22 cellular contexts compared by ENCODE assay signal in genomic region chr22:43291381-43291780, GRCh38. TPM values are rescaled to one million over a fixed set of nuclear protein-coding genes. Genes with fewer than 3 reads are reported as not detected.
A peak's percentile ranks its signal among the peaks of the same experiment; 100 is the strongest.
DNase-seq lines count a peak whose midpoint lies in the region; ATAC-seq and TF ChIP-seq lines count a peak whose summit lies in the region.
"Had no signal": no experiment of that assay in that cellular context is flagged by ENCODE, and none has a peak within 500 bp of the region (broad histone marks: within the 10 kb centered on the region; RNA-seq: fewer than 3 reads in every experiment).

No MANE protein-coding gene starts in this region.

- no peak overlapping the region for H3K4me3 ChIP-seq in HEK293 (ENCODE audit: low read depth, low read length)
- no peak overlapping the region for H3K4me3 ChIP-seq in gastroesophageal sphincter
- H3K4me3 ChIP-seq in neuronal stem cell (ENCODE audit: low read length in 2 of 2) = peak overlapping the region in 1 of 2 donors; percentile 46
- H3K4me3 ChIP-seq in mucosa of descending colon = no peak overlapping the region
- H3K4me3 ChIP-seq: A549; BLaER1 treated with 17β-estradiol and CSF1 and Interleukin-3, amounts not matched to agents 10 nM and 100 nM; GM12878; GM23248 had no signal

- no peak overlapping the region for H4K91ac ChIP-seq in neuronal stem cell (ENCODE audit: low read depth, low read length, poor library complexity)

- H3K18ac ChIP-seq in neuronal stem cell (ENCODE audit: low read length) = peak overlapping the region; percentile 55

- TF ChIP-seq CTCF in HEK293 (tag by site-specific recombination; IDR thresholded peaks at IDR 0.05) = no peak
- TF ChIP-seq CTCF in VCaP (conservative IDR thresholded peaks at IDR 0.05) = no peak
- no peak for TF ChIP-seq CTCF in gastroesophageal sphincter (IDR thresholded peaks at IDR 0.05)
- no peak for TF ChIP-seq CTCF in mucosa of descending colon (IDR thresholded peaks at IDR 0.05)

- H3K79me1 ChIP-seq in neuronal stem cell (ENCODE audit: low read depth, low read length) = peaks cover 17% of the 10 kb centered on the region

- no peak overlapping the region for H2AK5ac ChIP-seq in neuronal stem cell (ENCODE audit: low read depth, low read length)

- H3K4me1 ChIP-seq in HEK293 (ENCODE audit: control insufficient read depth, insufficient read depth, low read length) (peaks cover 7% of the 10 kb centered on the region), gastroesophageal sphincter (peaks cover 9 to 96% (median 71%) of the 10 kb centered on the region in 3 donors), neuronal stem cell (ENCODE audit: control insufficient read depth in 2 of 2, insufficient read depth in 1 of 2, low read depth in 1 of 2, low read length in 2 of 2) (peaks cover 7 to 43% of the 10 kb centered on the region in 2 donors), mucosa of descending colon (ENCODE audit: low read depth) (peaks cover 7% of the 10 kb centered on the region)

- no peak overlapping the region for H3K4me2 ChIP-seq in neuronal stem cell (ENCODE audit: insufficient read depth, low read length, poor library complexity, severe bottlenecking)
- H3K4me2 ChIP-seq: A549 had no signal

- no peak overlapping the region for H2BK120ac ChIP-seq in neuronal stem cell (ENCODE audit: low read depth, low read length)

- no peak overlapping the region for H3K4ac ChIP-seq in neuronal stem cell (ENCODE audit: low read length)

- DNase-seq in neuronal stem cell (ENCODE audit: low spot score) (no peak), NCI-H2029 treated with DMSO at 0.1 percent for 48 hours (lab: John Stamatoyannopoulos, UW) (no peak), posterior cingulate gyrus (no peak), mucosa of descending colon (no peak)
- DNase-seq: 8988T; ACHN; AML-193; CD4-positive, alpha-beta T cell; CD8-positive, alpha-beta memory T cell; DMS 273 treated with DMSO at 0.1 percent for 48 hours; EL; GDM1; GM23248; H7; HCEC 1CT had no signal

- POLR2A ChIA-PET in HEK293 (lab: Yijun Ruan, JAX) = no interaction called here

- H2BK15ac ChIP-seq in neuronal stem cell (ENCODE audit: low read length) = no peak overlapping the region

- H2BK5ac ChIP-seq in neuronal stem cell (ENCODE audit: low read length) = no peak overlapping the region

- CTCF ChIA-PET in HEK293 (lab: Yijun Ruan, JAX) = no interaction called here

- H3K27me3 ChIP-seq in gastroesophageal sphincter = no peaks in the 10 kb centered on the region
- H3K27me3 ChIP-seq in neuronal stem cell (ENCODE audit: control insufficient read depth in 3 of 3, insufficient read depth in 3 of 3, low read depth in 1 of 3, low read length in 3 of 3) = peaks cover 0 to 30% (median 0%) of the 10 kb centered on the region in 3 experiments
- H3K27me3 ChIP-seq: BE2C had no signal

- H3K36me3 ChIP-seq in HEK293 (ENCODE audit: control insufficient read depth in 2 of 2, insufficient read depth in 1 of 2, low read length in 2 of 2) (no peaks in the 10 kb centered on the region), gastroesophageal sphincter (peaks cover 0 to 6% of the 10 kb centered on the region in 2 donors), neuronal stem cell (replicated peaks in 1 of 2; ENCODE audit: control insufficient read depth in 2 of 2, insufficient read depth in 2 of 2, low read length in 2 of 2) (peaks cover 0 to 23% of the 10 kb centered on the region in 2 donors), mucosa of descending colon (ENCODE audit: low read depth) (no peaks in the 10 kb centered on the region)
- H3K36me3 ChIP-seq: BE2C; BLaER1 treated with 17β-estradiol and CSF1 and Interleukin-3, amounts not matched to agents 10 nM and 100 nM had no signal

- H3K23ac ChIP-seq in neuronal stem cell (ENCODE audit: low read depth, low read length, poor library complexity) = peak overlapping the region; percentile 57

- H3K14ac ChIP-seq in neuronal stem cell (ENCODE audit: low read length) = no peak overlapping the region

- WGBS in gastroesophageal sphincter (ENCODE audit: low coverage in 1 of 2), 2 donors = 77 to 97% methylated on average over 7 to 8 of the region's 14 CpGs
- WGBS in neuronal stem cell (ENCODE audit: extremely low coverage in 2 of 2, insufficient read length in 2 of 2, insufficient replicate concordance in 1 of 2), 2 donors = no CpG with 5 or more reads among the region's 14 CpGs

- TF ChIP-seq POLR2A in gastroesophageal sphincter (IDR thresholded peaks at IDR 0.05) = no peak

- peak overlapping the region; percentile 63 for H2BK12ac ChIP-seq in neuronal stem cell (ENCODE audit: low read length)

- H3K27ac ChIP-seq in HEK293 (ENCODE audit: extremely low read depth, low read depth, low read length) (no peak overlapping the region), VCaP (peak overlapping the region; percentile 58), gastroesophageal sphincter (peak overlapping the region in 3 of 4 donors; percentile 81 to 89 (median 86)), neuronal stem cell (replicated peaks; ENCODE audit: low read length) (no peak overlapping the region)
- H3K27ac ChIP-seq: A549; BLaER1 treated with 17β-estradiol and CSF1 and Interleukin-3, amounts not matched to agents 10 nM and 100 nM; GM23248 had no signal

- ATAC-seq in gastroesophageal sphincter (no peak), mucosa of descending colon (no peak)
- ATAC-seq: A549, GM12878 had no signal

- H3K9ac ChIP-seq in neuronal stem cell (ENCODE audit: low read depth, low read length, poor library complexity) = peak overlapping the region; percentile 36
- H3K9ac ChIP-seq: BLaER1 treated with 17β-estradiol and CSF1 and Interleukin-3, amounts not matched to agents 10 nM and 100 nM; GM23248 had no signal

- no peak overlapping the region for H4K8ac ChIP-seq in neuronal stem cell (ENCODE audit: low read depth, low read length)

- no peaks in the 10 kb centered on the region for H3K9me3 ChIP-seq in HEK293 (ENCODE audit: control insufficient read depth, insufficient read depth, low read depth, low read length)
- no peaks in the 10 kb centered on the region for H3K9me3 ChIP-seq in gastroesophageal sphincter
- H3K9me3 ChIP-seq in neuronal stem cell (replicated peaks in 1 of 2; ENCODE audit: control insufficient read depth in 2 of 2, insufficient read depth in 1 of 2, low read depth in 1 of 2, low read length in 2 of 2) = peaks cover 0 to 2% of the 10 kb centered on the region in 2 donors
- no peaks in the 10 kb centered on the region for H3K9me3 ChIP-seq in mucosa of descending colon
- H3K9me3 ChIP-seq: A549; BE2C; BLaER1 treated with 17β-estradiol and CSF1 and Interleukin-3, amounts not matched to agents 10 nM and 100 nM had no signal

- no peak overlapping the region for H2AFZ ChIP-seq in neuronal stem cell (ENCODE audit: low read length)
- H2AFZ ChIP-seq: GM23248 had no signal

- TF ChIP-seq EP300 in gastroesophageal sphincter (IDR thresholded peaks at IDR 0.05) = no peak

- intact Hi-C loops in posterior cingulate gyrus (cut with DNase I) = no loop called here
- intact Hi-C loops in mucosa of descending colon (cut with DNase I, micrococcal nuclease) = no loop called here

TF ChIP-seq in HEK293, 187 proteins besides CTCF, POLR2A, EP300 and RAD21:
- no peak for TF ChIP-seq OSR2 (tag by site-specific recombination; IDR thresholded peaks at IDR 0.05)
- TF ChIP-seq YY2 (tag by site-specific recombination; IDR thresholded peaks at IDR 0.05) = peak; percentile 87

RNA-seq across cellular contexts. Expression of gene SCUBE1, which starts 51.8 kb away (rescaled TPM):
- total RNA-seq in gastroesophageal sphincter (100 to 1,000 TPM in 2 of 4 donors, 10 to 100 TPM in 2; 37.3 to 107 (median 75.9) TPM), mucosa of descending colon (10 to 100 TPM in 1 of 3 donors, 1 to 10 TPM in 2; 3.8 to 20.9 (median 4.7) TPM)
- polyA plus RNA-seq in neuronal stem cell (2013, experiment 1 of 2) = 51.2 TPM
- 50.9 TPM for polyA plus RNA-seq in neuronal stem cell (2013, experiment 2 of 2)
- total RNA-seq: CD4-positive, alpha-beta T cell; GM12878; GM23248 had no signal
- polyA plus RNA-seq: CD8-positive, alpha-beta memory T cell; GM12878; GM23248 had no signal

Comparison
In these comparisons a context has a peak if more than half of its experiments do, and no peak if none do; other contexts are left out.
1. H3K27ac ChIP-seq: peak in VCaP (single experiment) and gastroesophageal sphincter (3 of 4); none in HEK293 (single experiment) and neuronal stem cell (single experiment).